In the genomic region with DNA sequence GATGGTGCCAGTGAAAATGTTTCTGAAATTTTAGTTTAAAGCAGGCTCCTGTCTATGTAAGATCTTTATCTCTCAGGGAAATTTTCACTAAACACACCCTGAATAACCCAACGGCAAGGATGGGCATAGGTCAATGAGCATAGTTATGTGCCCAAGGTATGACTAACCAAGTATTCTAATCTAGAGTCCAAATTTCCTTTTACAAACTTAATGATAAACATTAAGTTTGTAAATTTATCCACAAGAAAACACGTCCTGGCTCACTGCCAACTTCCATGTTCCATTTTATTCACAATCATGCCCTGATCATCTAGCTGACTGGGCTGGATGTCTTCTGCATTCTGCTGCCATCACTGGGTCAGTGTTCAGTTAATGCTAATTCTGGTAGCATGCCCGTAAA, we compare ENCODE assay signal across 17 cellular contexts.
DNase-seq lines count a peak whose midpoint lies in the region; ATAC-seq and TF ChIP-seq lines count a peak whose summit lies in the region.
"Had no signal": no experiment of that assay in that cellular context is flagged by ENCODE, and none has a peak within 500 bp of the region (broad histone marks: within the 10 kb centered on the region; RNA-seq: fewer than 3 reads in every experiment).

No MANE protein-coding gene starts in this region.

- H2BK12ac ChIP-seq in mesenchymal stem cell (ENCODE audit: low read length in 2 of 2): no peak overlapping the region

- H3K9me3 ChIP-seq in SK-N-SH (no peaks in the 10 kb centered on the region), PC-3 (ENCODE audit: low read length) (no peaks in the 10 kb centered on the region), mesenchymal stem cell (ENCODE audit: control insufficient read depth, low read length) (no peaks in the 10 kb centered on the region), transverse colon (no peaks in the 10 kb centered on the region), psoas muscle (no peaks in the 10 kb centered on the region)
- H3K9me3 ChIP-seq: Peyer's patch had no signal

- ATAC-seq in SK-N-SH treated with all-trans-retinoic acid at 6 μM for 48 hours (no peak), PC-3 (no peak), psoas muscle (no peak)

- DNase-seq in SK-N-SH (no peak), PC-3 (no peak), mesenchymal stem cell (no peak), transverse colon (peak; percentile 25), HuH-7.5 (ENCODE audit: low spot score) (no peak), kidney glomerular epithelial cell (lab: John Stamatoyannopoulos, UW) (no peak), psoas muscle (no peak)
- DNase-seq: C1 segment of cervical spinal cord; COR-L47; DMS79; NCI-H2081 treated with DMSO at 0.1 percent for 48 hours; NCI-H345; NCI-H526 treated with DMSO at 0.1 percent for 48 hours; NK-92 treated with Interleukin-12 subunit alpha and Interleukin-12 subunit beta, amount 100 ng/mL, for 24 hours; Right ventricle myocardium superior had no signal

- no peak overlapping the region for H4K8ac ChIP-seq in mesenchymal stem cell (ENCODE audit: low read length)

- no peak overlapping the region for H2BK15ac ChIP-seq in mesenchymal stem cell (ENCODE audit: low read depth, poor library complexity, severe bottlenecking)

- peaks cover 0 to 2% of the 10 kb centered on the region in 2 experiments for H3K36me3 ChIP-seq in SK-N-SH (replicated peaks in 1 of 2; ENCODE audit: control insufficient read depth in 1 of 2, insufficient read depth in 2 of 2, low read length in 1 of 2)
- H3K36me3 ChIP-seq in PC-3 (ENCODE audit: low read depth, low read length): no peaks in the 10 kb centered on the region
- H3K36me3 ChIP-seq in mesenchymal stem cell (ENCODE audit: control insufficient read depth in 1 of 2, insufficient read depth in 2 of 2, low read depth in 1 of 2, low read length in 2 of 2): peaks cover 0 to 6% of the 10 kb centered on the region in 2 experiments
- no peaks in the 10 kb centered on the region for H3K36me3 ChIP-seq in transverse colon
- H3K36me3 ChIP-seq in psoas muscle (ENCODE audit: insufficient read depth in 1 of 2, low read depth in 1 of 2): no peaks in the 10 kb centered on the region
- H3K36me3 ChIP-seq: Peyer's patch had no signal

- no peaks in the 10 kb centered on the region for H4K20me1 ChIP-seq in SK-N-SH (ENCODE audit: insufficient read depth)
- no peaks in the 10 kb centered on the region for H4K20me1 ChIP-seq in PC-3 (ENCODE audit: low read length)

- POLR2A ChIA-PET in SK-N-SH (lab: Yijun Ruan, JAX) (no interaction called here), PC-3 (lab: Charles Lee; ENCODE audit: unreplicated experiment) (no interaction called here)

- no peak overlapping the region for H3K4ac ChIP-seq in mesenchymal stem cell (ENCODE audit: low read depth in 1 of 2, low read length in 2 of 2)

- no peak overlapping the region for H3K23ac ChIP-seq in mesenchymal stem cell (ENCODE audit: low read length in 2 of 2)

- peaks cover 0 to 15% of the 10 kb centered on the region in 2 experiments; a peak in 2 of 4 replicates for H3K4me1 ChIP-seq in SK-N-SH (ENCODE audit: control insufficient read depth in 1 of 2, insufficient read depth in 2 of 2, low read depth in 1 of 2, low read length in 1 of 2)
- peaks cover 21% of the 10 kb centered on the region for H3K4me1 ChIP-seq in PC-3 (ENCODE audit: insufficient read depth, low read length)
- no peaks in the 10 kb centered on the region for H3K4me1 ChIP-seq in mesenchymal stem cell (ENCODE audit: control insufficient read depth, insufficient read depth, low read depth, low read length)
- H3K4me1 ChIP-seq in transverse colon: peaks cover 0 to 24% (median 12%) of the 10 kb centered on the region in 4 donors
- H3K4me1 ChIP-seq in psoas muscle: peaks cover 15% of the 10 kb centered on the region

- no peaks in the 10 kb centered on the region for H3K27me3 ChIP-seq in SK-N-SH (ENCODE audit: insufficient read depth)
- H3K27me3 ChIP-seq in PC-3 (ENCODE audit: low read length): no peaks in the 10 kb centered on the region
- no peaks in the 10 kb centered on the region for H3K27me3 ChIP-seq in mesenchymal stem cell (ENCODE audit: control insufficient read depth in 1 of 2, insufficient read depth in 1 of 2, low read length in 2 of 2)
- H3K27me3 ChIP-seq in transverse colon: no peaks in the 10 kb centered on the region
- H3K27me3 ChIP-seq in psoas muscle (ENCODE audit: insufficient read depth in 3 of 3, low read length in 2 of 3): no peaks in the 10 kb centered on the region
- H3K27me3 ChIP-seq: Peyer's patch had no signal

- no peak for TF ChIP-seq RAD21 in SK-N-SH (IDR thresholded peaks at IDR 0.05; ENCODE audit: low read length)

- in situ Hi-C loops in transverse colon (cut with MboI; ENCODE audit: low pct_ligation_motif_present in 1 of 4, low pct_unique_long_range_greater_than_20kb in 1 of 4, low sequenced_read_pairs in 3 of 4): no loop called here

- no peak overlapping the region for H2BK120ac ChIP-seq in mesenchymal stem cell (ENCODE audit: low read depth, low read length)

- H3F3A ChIP-seq in SK-N-SH (replicated peaks; ENCODE audit: insufficient read depth): no peaks in the 10 kb centered on the region
- no peaks in the 10 kb centered on the region for H3F3A ChIP-seq in PC-3 (ENCODE audit: low read length, unreplicated experiment)

- H3K79me2 ChIP-seq in SK-N-SH (ENCODE audit: insufficient read depth) (no peaks in the 10 kb centered on the region), PC-3 (ENCODE audit: low read length) (no peaks in the 10 kb centered on the region)

- H3K9ac ChIP-seq in SK-N-SH (no peak overlapping the region), PC-3 (ENCODE audit: low read length) (no peak overlapping the region), mesenchymal stem cell (ENCODE audit: low read length) (no peak overlapping the region)

- H3K27ac ChIP-seq in SK-N-SH (ENCODE audit: low read depth in 2 of 2, low read length in 1 of 2): no peak overlapping the region
- peak overlapping the region; percentile 36; the same call in 1 of the 2 replicates for H3K27ac ChIP-seq in PC-3 (ENCODE audit: low read length)
- no peak overlapping the region for H3K27ac ChIP-seq in mesenchymal stem cell (ENCODE audit: low read length, poor library complexity, severe bottlenecking)
- H3K27ac ChIP-seq in transverse colon: peak overlapping the region; percentile 23 to 75 (median 61)
- H3K27ac ChIP-seq in psoas muscle: no peak overlapping the region

- BruUV-seq in PC-3 (replicated peaks; lab: Mats Ljungman, UMichigan): no TSS peak

- H2AFZ ChIP-seq in SK-N-SH (ENCODE audit: low read depth) (no peak overlapping the region), PC-3 (ENCODE audit: low read length) (no peak overlapping the region), mesenchymal stem cell (ENCODE audit: low read depth, low read length) (no peak overlapping the region)

- H2AK5ac ChIP-seq in mesenchymal stem cell (ENCODE audit: low read length, severe bottlenecking): peak overlapping the region; percentile 77

- H3K4me2 ChIP-seq in SK-N-SH (no peak overlapping the region), PC-3 (ENCODE audit: low read length) (no peak overlapping the region), mesenchymal stem cell (ENCODE audit: low read length, poor library complexity, severe bottlenecking) (no peak overlapping the region)

- H3K9me2 ChIP-seq in SK-N-SH (no peaks in the 10 kb centered on the region), PC-3 (replicated peaks; ENCODE audit: low read length) (no peaks in the 10 kb centered on the region)

- H3K18ac ChIP-seq in mesenchymal stem cell (ENCODE audit: low read depth in 1 of 2, low read length in 2 of 2): no peak overlapping the region

- TF ChIP-seq CTCF in SK-N-SH (IDR thresholded peaks at IDR 0.05) (no peak), PC-3 (conservative IDR thresholded peaks at IDR 0.05; ENCODE audit: low read depth, low read length) (no peak), transverse colon (IDR thresholded peaks at IDR 0.05) (no peak), psoas muscle (IDR thresholded peaks at IDR 0.05) (no peak)

- no peak for TF ChIP-seq EP300 in SK-N-SH (IDR thresholded peaks at IDR 0.05; ENCODE audit: borderline replicate concordance in 1 of 2, low read depth in 1 of 2, low read length in 1 of 2)
- TF ChIP-seq EP300 in transverse colon (IDR thresholded peaks at IDR 0.05; ENCODE audit: low read depth): no peak

- 82% methylated on average over 3 of the region's 3 CpGs for WGBS in SK-N-SH (ENCODE audit: low lambda C conversion rate)
- 100% methylated on average over 3 of the region's 3 CpGs for whole genome bisulfite sequencing in mesenchymal stem cell
- WGBS in transverse colon (ENCODE audit: low coverage in 1 of 2), 2 donors: 61 to 70% methylated on average over 3 of the region's 3 CpGs
- WGBS in psoas muscle, 3 donors: 80 to 91% (median 82%) methylated on average over 3 of the region's 3 CpGs

- intact Hi-C loops in PC-3 (cut with micrococcal nuclease) (no loop called here), transverse colon (cut with DNase I; ENCODE audit: low total_unique reads) (no loop called here), psoas muscle (cut with DNase I) (no loop called here)

- no peak overlapping the region for H2BK5ac ChIP-seq in mesenchymal stem cell (ENCODE audit: low read depth, low read length, poor library complexity, severe bottlenecking)

- H3K79me1 ChIP-seq in mesenchymal stem cell (replicated peaks; ENCODE audit: low read length, poor library complexity, severe bottlenecking): peaks cover 1% of the 10 kb centered on the region

- no peak for TF ChIP-seq POLR2A in transverse colon (IDR thresholded peaks at IDR 0.05)

- H3K4me3 ChIP-seq in SK-N-SH (ENCODE audit: low read depth in 2 of 2, low read length in 1 of 2): no peak overlapping the region
- H3K4me3 ChIP-seq in PC-3 (ENCODE audit: low read length): no peak overlapping the region
- no peak overlapping the region for H3K4me3 ChIP-seq in mesenchymal stem cell (ENCODE audit: insufficient read depth in 1 of 2, low read depth in 1 of 2, low read length in 2 of 2)
- H3K4me3 ChIP-seq in transverse colon: no peak overlapping the region
- no peak overlapping the region for H3K4me3 ChIP-seq in psoas muscle
- H3K4me3 ChIP-seq: Peyer's patch had no signal

- CTCF ChIA-PET in SK-N-SH (lab: Yijun Ruan, JAX) (interaction anchor here (1.0 to 2.3 kb wide), 2 partner anchors 25 to 478 kb away, joined by 3 to 7 read pairs; no protein-coding TSS in a partner anchor), PC-3 (lab: Charles Lee) (interaction anchor here (1.0 kb wide), 1 partner anchor 125 kb away, joined by 3 read pairs; no protein-coding TSS in a partner anchor)

- no peak overlapping the region for H4K91ac ChIP-seq in mesenchymal stem cell (ENCODE audit: low read length)

- H3K14ac ChIP-seq in mesenchymal stem cell (ENCODE audit: low read length in 2 of 2): no peak overlapping the region

TF ChIP-seq in SK-N-SH, 30 proteins besides CTCF, POLR2A, EP300 and RAD21:
- TF ChIP-seq FOXJ3 (CRISPR knock-in tag; IDR thresholded peaks at IDR 0.05) (no peak), NFIC (IDR thresholded peaks at IDR 0.05; ENCODE audit: borderline replicate concordance) (peak; percentile 60)
TF ChIP-seq in SK-N-SH: peak in this region for 1.

Comparison
In these comparisons a context has a peak if more than half of its experiments do, and no peak if none do; other contexts are left out.
1. H3K27ac ChIP-seq: peak in PC-3 (single experiment) and transverse colon (4 of 4); none in SK-N-SH (0 of 2), mesenchymal stem cell (single experiment) and psoas muscle (single experiment).